Comparison of ENCODE assay signal across 28 cellular contexts in genomic region chr1:212155219-212155618, GRCh38.
"Had no signal": no experiment of that assay in that cellular context is flagged by ENCODE, and none has a peak within 500 bp of the region (broad histone marks: within the 10 kb centered on the region; RNA-seq: fewer than 3 reads in every experiment).

No MANE protein-coding gene starts in this region.

- ATAC-seq: naive thymus-derived CD4-positive, alpha-beta T cell; natural killer cell treated with Interleukin-12 subunit alpha and Interleukin-12 subunit beta and Interleukin-15 and Interleukin-18, amount 100 ng/mL, for 72 hours; pancreas; right cardiac atrium; sciatic nerve; stimulated activated effector memory CD8-positive, alpha-beta T cell treated with anti-CD3 and anti-CD28 coated beads, Interleukin-12 subunit alpha, Interleukin-12 subunit beta, amount 100 ng/mL, for 72 hours; upper lobe of right lung had no signal

- H3K9me3 ChIP-seq: pancreas, prostate gland, suprapubic skin, thoracic aorta, tibial artery, upper lobe of right lung had no signal

- FAIRE-seq: islet of Langerhans, kidney, pancreas, urothelium cell line had no signal

- H3K4me1 ChIP-seq: prostate gland had no signal

- H3K36me3 ChIP-seq: left ventricle myocardium inferior, pancreas, prostate gland, spleen, suprapubic skin, thoracic aorta, tibial artery, upper lobe of right lung had no signal

- H3K27ac Mint-ChIP-seq: mesothelial cell of epicardium; natural killer cell treated with Interleukin-12 subunit alpha and Interleukin-12 subunit beta and Interleukin-15 and Interleukin-18, amount 100 ng/mL, for 72 hours; stimulated activated effector memory CD8-positive, alpha-beta T cell treated with anti-CD3 and anti-CD28 coated beads, Interleukin-12 subunit alpha, Interleukin-12 subunit beta, amount 100 ng/mL, for 72 hours; stimulated activated naive CD8-positive, alpha-beta T cell treated with anti-CD3 and anti-CD28 coated beads, Interleukin-15, Interleukin-2, amounts not matched to agents 100 ng/mL and 50 ng/mL, for 24 hours had no signal

- H3K27me3 Mint-ChIP-seq: natural killer cell treated with Interleukin-12 subunit alpha and Interleukin-12 subunit beta and Interleukin-15 and Interleukin-18, amount 100 ng/mL, for 72 hours; stimulated activated naive CD8-positive, alpha-beta T cell treated with anti-CD3 and anti-CD28 coated beads, Interleukin-15, Interleukin-2, amounts not matched to agents 100 ng/mL and 50 ng/mL, for 24 hours had no signal

- H3K9me3 Mint-ChIP-seq: immature natural killer cell; natural killer cell treated with Interleukin-12 subunit alpha and Interleukin-12 subunit beta and Interleukin-15 and Interleukin-18, amount 100 ng/mL, for 72 hours; stimulated activated effector memory CD8-positive, alpha-beta T cell treated with anti-CD3 and anti-CD28 coated beads, Interleukin-12 subunit alpha, Interleukin-12 subunit beta, amount 100 ng/mL, for 72 hours; stimulated activated naive CD8-positive, alpha-beta T cell treated with anti-CD3 and anti-CD28 coated beads, Interleukin-15, Interleukin-2, amounts not matched to agents 100 ng/mL and 50 ng/mL, for 24 hours had no signal

- H3K27ac ChIP-seq: left ventricle myocardium inferior, pancreas, prostate gland, skin epidermis, spleen, suprapubic skin, thoracic aorta, tibial artery, upper lobe of right lung had no signal

- H3K36me3 Mint-ChIP-seq: immature natural killer cell; mesothelial cell of epicardium; natural killer cell treated with Interleukin-12 subunit alpha and Interleukin-12 subunit beta and Interleukin-15 and Interleukin-18, amount 100 ng/mL, for 72 hours; stimulated activated effector memory CD8-positive, alpha-beta T cell treated with anti-CD3 and anti-CD28 coated beads, Interleukin-12 subunit alpha, Interleukin-12 subunit beta, amount 100 ng/mL, for 72 hours had no signal

- H3K27me3 ChIP-seq: pancreas, spleen, suprapubic skin, tibial artery, upper lobe of right lung had no signal

- DNase-seq: hypothalamus; immature natural killer cell; kidney; left ventricle myocardium inferior; mesendoderm; naive thymus-derived CD4-positive, alpha-beta T cell; pancreas; posterior cingulate gyrus; retina; right cardiac atrium; spleen; stimulated activated CD4-positive, alpha-beta T cell treated with anti-CD3 and anti-CD28 coated beads, Interleukin-4, amount 100 ng/mL, for 24 hours; stimulated activated naive CD4-positive, alpha-beta T cell; tibial artery; trophoblast cell; upper lobe of right lung had no signal

- H3K4me3 Mint-ChIP-seq: immature natural killer cell; mesothelial cell of epicardium; naive thymus-derived CD4-positive, alpha-beta T cell; natural killer cell treated with Interleukin-12 subunit alpha and Interleukin-12 subunit beta and Interleukin-15 and Interleukin-18, amount 100 ng/mL, for 72 hours; stimulated activated effector memory CD8-positive, alpha-beta T cell treated with anti-CD3 and anti-CD28 coated beads, Interleukin-12 subunit alpha, Interleukin-12 subunit beta, amount 100 ng/mL, for 72 hours; stimulated activated naive CD8-positive, alpha-beta T cell treated with anti-CD3 and anti-CD28 coated beads, Interleukin-15, Interleukin-2, amounts not matched to agents 100 ng/mL and 50 ng/mL, for 24 hours had no signal

- H3K4me3 ChIP-seq: left ventricle myocardium inferior, lung, pancreas, prostate gland, skin epidermis, spleen, suprapubic skin, thoracic aorta, tibial artery, upper lobe of right lung had no signal
